In the genomic region with DNA sequence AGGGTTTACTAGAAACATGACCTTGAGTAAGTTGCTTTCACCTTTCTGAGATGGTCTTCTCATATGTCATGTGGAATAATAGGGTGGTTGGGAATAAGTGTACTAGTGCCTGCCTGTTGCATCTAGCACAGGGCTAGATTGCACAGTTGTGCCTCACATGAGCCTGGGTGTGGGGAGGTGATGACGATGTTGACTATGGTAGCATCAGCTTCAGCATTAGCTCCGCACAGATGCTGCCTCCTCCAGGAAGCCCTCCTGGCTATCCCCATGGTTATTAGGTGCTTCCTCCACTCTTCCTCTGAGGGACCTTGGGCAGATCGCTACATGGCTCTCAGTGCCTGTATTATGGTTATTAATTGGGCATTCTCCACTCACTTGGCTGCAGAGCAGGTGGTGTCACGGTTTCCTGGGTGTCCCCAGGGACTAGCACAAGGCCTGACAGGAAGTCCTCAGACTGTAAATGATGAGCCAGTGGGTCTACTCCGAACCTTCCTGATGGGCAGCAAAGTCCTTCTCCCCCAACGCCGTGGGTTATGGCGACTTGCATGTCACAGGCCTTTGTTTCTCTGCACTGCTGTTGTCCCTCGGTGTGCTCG, we compare ENCODE assay signal across 10 cellular contexts.
DNase-seq lines count a peak whose midpoint lies in the region; ATAC-seq and FAIRE-seq lines count a peak whose summit lies in the region.
"Had no signal": no experiment of that assay in that cellular context is flagged by ENCODE, and none has a peak within 500 bp of the region (broad histone marks: within the 10 kb centered on the region; RNA-seq: fewer than 3 reads in every experiment).

No MANE protein-coding gene starts in this region.

- no peaks in the 10 kb centered on the region for H3K27me3 ChIP-seq in aorta (ENCODE audit: control insufficient read depth in 1 of 2, insufficient read depth in 2 of 2, low read length in 1 of 2)
- H3K27me3 ChIP-seq: vagina had no signal

- no peak overlapping the region for H3K27ac Mint-ChIP-seq in activated T-helper 1 cell treated with anti-CD3 and anti-CD28 coated beads, Interleukin-12 subunit alpha, Interleukin-12 subunit beta, Interleukin-2, Interleukin-4 antibody, amounts not matched to agents 30 ng/mL and 10 ng/mL and 1 ng/mL, durations not matched to agents 14 hours and 24 hours and 36 hours

- no peaks in the 10 kb centered on the region for H3K27me3 Mint-ChIP-seq in activated T-helper 1 cell treated with anti-CD3 and anti-CD28 coated beads, Interleukin-12 subunit alpha, Interleukin-12 subunit beta, Interleukin-2, Interleukin-4 antibody, amounts not matched to agents 30 ng/mL and 10 ng/mL and 1 ng/mL, durations not matched to agents 14 hours and 24 hours and 36 hours (ENCODE audit: insufficient read depth)

- ATAC-seq in GM18868 (IDR thresholded peaks at IDR 0.05; ENCODE audit: unreplicated experiment) (peak; percentile 27), GM21619 (IDR thresholded peaks at IDR 0.05; ENCODE audit: unreplicated experiment) (peak; percentile 44), HG03439 (IDR thresholded peaks at IDR 0.05; ENCODE audit: unreplicated experiment) (peak; percentile 44), aorta (ENCODE audit: low FRiP score) (no peak)
- ATAC-seq: Panc1 had no signal

- H3K36me3 Mint-ChIP-seq in activated T-helper 1 cell treated with anti-CD3 and anti-CD28 coated beads, Interleukin-12 subunit alpha, Interleukin-12 subunit beta, Interleukin-2, Interleukin-4 antibody, amounts not matched to agents 30 ng/mL and 10 ng/mL and 1 ng/mL, durations not matched to agents 14 hours and 24 hours and 36 hours (ENCODE audit: low read depth), result no peaks in the 10 kb centered on the region

- WGBS in aorta, 2 donors, result 83 to 89% methylated on average over 10 of the region's 10 CpGs

- H3K36me3 ChIP-seq in aorta (ENCODE audit: control insufficient read depth in 1 of 2, insufficient read depth in 2 of 2, low read length in 1 of 2), result no peaks in the 10 kb centered on the region
- H3K36me3 ChIP-seq: vagina had no signal

- no peak for FAIRE-seq in RCC 7860 (lab: Jason Lieb, UNC)

- no peak overlapping the region for H3K4me3 Mint-ChIP-seq in activated T-helper 1 cell treated with anti-CD3 and anti-CD28 coated beads, Interleukin-12 subunit alpha, Interleukin-12 subunit beta, Interleukin-2, Interleukin-4 antibody, amounts not matched to agents 30 ng/mL and 10 ng/mL and 1 ng/mL, durations not matched to agents 14 hours and 24 hours and 36 hours

- no peak overlapping the region for H3K27ac ChIP-seq in aorta (ENCODE audit: low read depth in 1 of 2, low read length in 2 of 2)
- H3K27ac ChIP-seq: vagina had no signal

- H3K4me1 Mint-ChIP-seq in activated T-helper 1 cell treated with anti-CD3 and anti-CD28 coated beads, Interleukin-12 subunit alpha, Interleukin-12 subunit beta, Interleukin-2, Interleukin-4 antibody, amounts not matched to agents 30 ng/mL and 10 ng/mL and 1 ng/mL, durations not matched to agents 14 hours and 24 hours and 36 hours (ENCODE audit: low read depth), result peaks cover 84% of the 10 kb centered on the region

- H3K9me3 Mint-ChIP-seq in activated T-helper 1 cell treated with anti-CD3 and anti-CD28 coated beads, Interleukin-12 subunit alpha, Interleukin-12 subunit beta, Interleukin-2, Interleukin-4 antibody, amounts not matched to agents 30 ng/mL and 10 ng/mL and 1 ng/mL, durations not matched to agents 14 hours and 24 hours and 36 hours, result no peaks in the 10 kb centered on the region

- H3K4me3 ChIP-seq in aorta (ENCODE audit: low read length in 2 of 2), result no peak overlapping the region
- H3K4me3 ChIP-seq: vagina had no signal

- peaks cover 2 to 15% of the 10 kb centered on the region in 2 donors for H3K4me1 ChIP-seq in aorta (ENCODE audit: control insufficient read depth in 1 of 2, insufficient read depth in 2 of 2, low read length in 2 of 2)

- intact Hi-C loops in aorta (cut with DNase I), result no loop called here
- intact Hi-C loops in activated T-helper 1 cell treated with anti-CD3 and anti-CD28 coated beads, Interleukin-12 subunit alpha, Interleukin-12 subunit beta, Interleukin-2, Interleukin-4 antibody, amounts not matched to agents 30 ng/mL and 10 ng/mL and 1 ng/mL, durations not matched to agents 14 hours and 24 hours and 36 hours (cut with micrococcal nuclease), result loop anchor here (10.0 kb wide), 2 partner anchors 157 to 443 kb away; a partner anchor contains a TSS

- DNase-seq in germinal center (ENCODE audit: low spot score), result peak; percentile 31
- no peak for DNase-seq in aorta
- DNase-seq in activated CD4-positive, alpha-beta T cell treated with anti-CD3 and anti-CD28 coated beads for 4 hours, result no peak
- DNase-seq in activated T-helper 1 cell treated with anti-CD3 and anti-CD28 coated beads, Interleukin-12 subunit alpha, Interleukin-12 subunit beta, Interleukin-2, Interleukin-4 antibody, amounts not matched to agents 30 ng/mL and 10 ng/mL and 1 ng/mL, durations not matched to agents 14 hours and 24 hours and 36 hours (ENCODE audit: low spot score), result no peak
- DNase-seq in RCC 7860 (ENCODE audit: low spot score), result no peak

- H3K9me3 ChIP-seq in aorta (ENCODE audit: control insufficient read depth, low read length), result no peaks in the 10 kb centered on the region
- H3K9me3 ChIP-seq: vagina had no signal
